2 cellular contexts compared by ENCODE assay signal in the genomic region with DNA sequence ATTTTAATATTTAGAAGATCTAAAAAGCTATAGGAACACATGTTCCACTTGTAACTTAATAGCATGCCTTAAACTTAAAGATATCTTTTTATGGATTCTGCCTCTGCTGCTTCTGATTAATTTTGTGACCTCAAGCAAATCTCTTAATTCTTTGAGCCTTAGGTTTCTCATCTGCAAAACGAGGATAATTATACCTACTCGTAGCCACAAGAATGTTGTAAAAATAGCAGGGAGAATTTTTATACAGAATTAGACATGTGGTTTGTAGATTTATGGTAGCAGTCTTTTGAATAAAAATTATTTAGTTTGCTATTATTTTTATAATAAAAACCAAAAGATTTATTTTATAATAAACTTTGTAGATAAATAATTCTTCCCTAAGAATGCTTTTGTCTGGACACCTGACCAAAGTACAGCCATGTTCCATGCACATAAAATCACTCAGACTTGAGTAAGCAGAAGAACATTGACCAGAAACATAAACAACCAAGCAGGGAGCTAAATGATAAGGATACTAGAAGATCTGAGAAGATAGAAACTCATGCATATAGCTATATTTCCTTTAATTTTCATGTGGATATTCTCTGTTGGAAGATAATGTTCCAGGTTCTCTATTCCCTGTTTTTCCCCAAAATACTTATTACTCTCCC.
TF ChIP-seq lines count a peak whose summit lies in the region.

No MANE protein-coding gene starts in this region.

TF ChIP-seq in SK-N-SH treated with all-trans-retinoic acid at 6 μM for 48 hours, 23 proteins besides CTCF, POLR2A, EP300 and RAD21 (continued from another document):
- TF ChIP-seq BACH2 (CRISPR knock-in tag; IDR thresholded peaks at IDR 0.05; ENCODE audit: borderline replicate concordance) (no peak), TCF4 (CRISPR knock-in tag; IDR thresholded peaks at IDR 0.05; ENCODE audit: borderline replicate concordance) (no peak), ESRRG (CRISPR knock-in tag; IDR thresholded peaks at IDR 0.05) (no peak), ZFP30 (CRISPR knock-in tag; IDR thresholded peaks at IDR 0.05) (no peak), RARB (CRISPR knock-in tag; IDR thresholded peaks at IDR 0.05) (no peak), PATZ1 (CRISPR knock-in tag; IDR thresholded peaks at IDR 0.05; ENCODE audit: borderline replicate concordance) (no peak), CREB5 (CRISPR knock-in tag; IDR thresholded peaks at IDR 0.05; ENCODE audit: low read depth) (no peak), PPARA (CRISPR knock-in tag; IDR thresholded peaks at IDR 0.05; ENCODE audit: borderline replicate concordance) (no peak), ISL1 (CRISPR knock-in tag; IDR thresholded peaks at IDR 0.05) (no peak), GLIS3 (CRISPR knock-in tag; IDR thresholded peaks at IDR 0.05) (no peak), OSR1 (CRISPR knock-in tag; IDR thresholded peaks at IDR 0.05) (no peak), CSDC2 (CRISPR knock-in tag; IDR thresholded peaks at IDR 0.05) (no peak)
- TF ChIP-seq, protein P1, sequence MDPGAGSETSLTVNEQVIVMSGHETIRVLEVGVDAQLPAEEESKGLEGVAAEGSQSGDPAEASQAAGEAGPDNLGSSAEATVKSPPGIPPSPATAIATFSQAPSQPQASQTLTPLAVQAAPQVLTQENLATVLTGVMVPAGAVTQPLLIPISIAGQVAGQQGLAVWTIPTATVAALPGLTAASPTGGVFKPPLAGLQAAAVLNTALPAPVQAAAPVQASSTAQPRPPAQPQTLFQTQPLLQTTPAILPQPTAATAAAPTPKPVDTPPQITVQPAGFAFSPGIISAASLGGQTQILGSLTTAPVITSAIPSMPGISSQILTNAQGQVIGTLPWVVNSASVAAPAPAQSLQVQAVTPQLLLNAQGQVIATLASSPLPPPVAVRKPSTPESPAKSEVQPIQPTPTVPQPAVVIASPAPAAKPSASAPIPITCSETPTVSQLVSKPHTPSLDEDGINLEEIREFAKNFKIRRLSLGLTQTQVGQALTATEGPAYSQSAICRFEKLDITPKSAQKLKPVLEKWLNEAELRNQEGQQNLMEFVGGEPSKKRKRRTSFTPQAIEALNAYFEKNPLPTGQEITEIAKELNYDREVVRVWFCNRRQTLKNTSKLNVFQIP (CRISPR knock-in tag; IDR thresholded peaks at IDR 0.05; ENCODE audit: borderline replicate concordance, low read depth), result no peak
- TF ChIP-seq, protein P2, sequence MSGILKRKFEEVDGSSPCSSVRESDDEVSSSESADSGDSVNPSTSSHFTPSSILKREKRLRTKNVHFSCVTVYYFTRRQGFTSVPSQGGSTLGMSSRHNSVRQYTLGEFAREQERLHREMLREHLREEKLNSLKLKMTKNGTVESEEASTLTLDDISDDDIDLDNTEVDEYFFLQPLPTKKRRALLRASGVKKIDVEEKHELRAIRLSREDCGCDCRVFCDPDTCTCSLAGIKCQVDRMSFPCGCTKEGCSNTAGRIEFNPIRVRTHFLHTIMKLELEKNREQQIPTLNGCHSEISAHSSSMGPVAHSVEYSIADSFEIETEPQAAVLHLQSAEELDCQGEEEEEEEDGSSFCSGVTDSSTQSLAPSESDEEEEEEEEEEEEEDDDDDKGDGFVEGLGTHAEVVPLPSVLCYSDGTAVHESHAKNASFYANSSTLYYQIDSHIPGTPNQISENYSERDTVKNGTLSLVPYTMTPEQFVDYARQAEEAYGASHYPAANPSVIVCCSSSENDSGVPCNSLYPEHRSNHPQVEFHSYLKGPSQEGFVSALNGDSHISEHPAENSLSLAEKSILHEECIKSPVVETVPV (CRISPR knock-in tag; IDR thresholded peaks at IDR 0.05), result no peak

TF ChIP-seq in SK-N-SH, 30 proteins besides CTCF, POLR2A, EP300 and RAD21:
- TF ChIP-seq USF2 (IDR thresholded peaks at IDR 0.05; ENCODE audit: borderline replicate concordance, low read depth, low read length) (no peak), TCF12 (IDR thresholded peaks at IDR 0.05) (no peak), ELF1 (IDR thresholded peaks at IDR 0.05) (no peak), RFX5 (IDR thresholded peaks at IDR 0.05; ENCODE audit: low read length) (no peak), FOSL2 (IDR thresholded peaks at IDR 0.05; ENCODE audit: borderline replicate concordance, low read depth) (no peak), NFIC (IDR thresholded peaks at IDR 0.05; ENCODE audit: borderline replicate concordance) (no peak), TEAD4 (IDR thresholded peaks at IDR 0.05; ENCODE audit: borderline replicate concordance, insufficient read depth) (no peak), IRF3 (IDR thresholded peaks at IDR 0.05; ENCODE audit: low read depth, low read length) (no peak)
- TF ChIP-seq, protein P3, sequence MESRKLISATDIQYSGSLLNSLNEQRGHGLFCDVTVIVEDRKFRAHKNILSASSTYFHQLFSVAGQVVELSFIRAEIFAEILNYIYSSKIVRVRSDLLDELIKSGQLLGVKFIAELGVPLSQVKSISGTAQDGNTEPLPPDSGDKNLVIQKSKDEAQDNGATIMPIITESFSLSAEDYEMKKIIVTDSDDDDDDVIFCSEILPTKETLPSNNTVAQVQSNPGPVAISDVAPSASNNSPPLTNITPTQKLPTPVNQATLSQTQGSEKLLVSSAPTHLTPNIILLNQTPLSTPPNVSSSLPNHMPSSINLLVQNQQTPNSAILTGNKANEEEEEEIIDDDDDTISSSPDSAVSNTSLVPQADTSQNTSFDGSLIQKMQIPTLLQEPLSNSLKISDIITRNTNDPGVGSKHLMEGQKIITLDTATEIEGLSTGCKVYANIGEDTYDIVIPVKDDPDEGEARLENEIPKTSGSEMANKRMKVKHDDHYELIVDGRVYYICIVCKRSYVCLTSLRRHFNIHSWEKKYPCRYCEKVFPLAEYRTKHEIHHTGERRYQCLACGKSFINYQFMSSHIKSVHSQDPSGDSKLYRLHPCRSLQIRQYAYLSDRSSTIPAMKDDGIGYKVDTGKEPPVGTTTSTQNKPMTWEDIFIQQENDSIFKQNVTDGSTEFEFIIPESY (IDR thresholded peaks at IDR 0.05; ENCODE audit: borderline replicate concordance, low read depth), result no peak
